In the genomic region with DNA sequence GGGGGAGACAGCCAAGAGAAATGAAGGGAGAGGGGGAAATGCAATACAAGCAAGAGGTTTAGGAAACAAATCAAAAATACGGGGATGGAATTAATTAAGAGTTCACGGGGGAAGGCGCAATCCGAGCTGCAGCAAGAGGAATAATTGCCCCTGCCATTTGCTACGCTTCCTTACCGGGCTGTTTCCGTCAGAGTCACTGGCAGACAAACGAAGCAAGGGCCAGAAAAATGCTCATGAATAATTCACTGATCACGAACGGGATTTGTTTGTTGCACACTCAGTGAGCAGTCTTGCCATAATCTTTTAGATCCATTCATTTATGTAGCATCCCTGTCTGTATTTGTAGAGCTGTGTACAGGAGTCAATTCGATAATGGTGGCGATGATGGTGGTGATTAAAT, we compare ENCODE assay signal across 1 cellular context.
TF ChIP-seq lines count a peak whose summit lies in the region.

No MANE protein-coding gene starts in this region.

TF ChIP-seq in HepG2, 621 proteins besides CTCF, POLR2A, EP300 and RAD21 (continued from another document):
- TF ChIP-seq ZBTB14 (CRISPR knock-in tag; IDR thresholded peaks at IDR 0.05) = no peak
TF ChIP-seq in HepG2: peak in this region for 0.
